ENCODE assay signal across 10 cellular contexts in genomic region chr6:2209226-2209809, GRCh38. TPM values are rescaled to one million over a fixed set of nuclear protein-coding genes. Genes with fewer than 3 reads are reported as not detected.
DNase-seq lines count a peak whose midpoint lies in the region; ATAC-seq and TF ChIP-seq lines count a peak whose summit lies in the region.
"Had no signal": no experiment of that assay in that cellular context is flagged by ENCODE, and none has a peak within 500 bp of the region (broad histone marks: within the 10 kb centered on the region; RNA-seq: fewer than 3 reads in every experiment).

No MANE protein-coding gene starts in this region.

- no peak overlapping the region for H3K4me3 ChIP-seq in upper lobe of right lung

- H3K4me1 ChIP-seq in upper lobe of right lung: no peaks in the 10 kb centered on the region

- H3K27me3 Mint-ChIP-seq in activated T-cell treated with anti-CD3 and anti-CD28 coated beads, Interleukin-2, amount 50 U/mL, for 24 hours: no peaks in the 10 kb centered on the region
- no peaks in the 10 kb centered on the region for H3K27me3 Mint-ChIP-seq in activated naive CD8-positive, alpha-beta T cell treated with anti-CD3 and anti-CD28 coated beads for 36 hours
- H3K27me3 Mint-ChIP-seq: central memory CD8-positive, alpha-beta T cell; stimulated activated naive CD8-positive, alpha-beta T cell treated with anti-CD3 and anti-CD28 coated beads, Interleukin-15, Interleukin-2, amounts not matched to agents 100 ng/mL and 50 ng/mL, for 24 hours had no signal

- no peaks in the 10 kb centered on the region for H3K27me3 ChIP-seq in upper lobe of right lung

- peak; percentile 52 for TF ChIP-seq CTCF in upper lobe of right lung (IDR thresholded peaks at IDR 0.05)

- H3K4me3 Mint-ChIP-seq in activated T-cell treated with anti-CD3 and anti-CD28 coated beads, Interleukin-2, amount 50 U/mL, for 24 hours: no peak overlapping the region
- no peak overlapping the region for H3K4me3 Mint-ChIP-seq in activated naive CD8-positive, alpha-beta T cell treated with anti-CD3 and anti-CD28 coated beads for 36 hours
- H3K4me3 Mint-ChIP-seq: central memory CD8-positive, alpha-beta T cell; stimulated activated naive CD8-positive, alpha-beta T cell treated with anti-CD3 and anti-CD28 coated beads, Interleukin-15, Interleukin-2, amounts not matched to agents 100 ng/mL and 50 ng/mL, for 24 hours had no signal

- no peaks in the 10 kb centered on the region for H3K36me3 Mint-ChIP-seq in activated T-cell treated with anti-CD3 and anti-CD28 coated beads, Interleukin-2, amount 50 U/mL, for 24 hours (ENCODE audit: low read depth)
- peaks cover 4% of the 10 kb centered on the region for H3K36me3 Mint-ChIP-seq in activated naive CD8-positive, alpha-beta T cell treated with anti-CD3 and anti-CD28 coated beads for 36 hours

- H3K27ac Mint-ChIP-seq in activated T-cell treated with anti-CD3 and anti-CD28 coated beads, Interleukin-2, amount 50 U/mL, for 24 hours: no peak overlapping the region
- no peak overlapping the region for H3K27ac Mint-ChIP-seq in activated naive CD8-positive, alpha-beta T cell treated with anti-CD3 and anti-CD28 coated beads for 36 hours
- H3K27ac Mint-ChIP-seq: stimulated activated naive CD8-positive, alpha-beta T cell treated with anti-CD3 and anti-CD28 coated beads, Interleukin-15, Interleukin-2, amounts not matched to agents 100 ng/mL and 50 ng/mL, for 24 hours had no signal

- ATAC-seq in HG02759 (IDR thresholded peaks at IDR 0.05; ENCODE audit: unreplicated experiment): peak; percentile 71
- peak; percentile 94 for ATAC-seq in upper lobe of right lung

- H3K4me1 Mint-ChIP-seq in activated T-cell treated with anti-CD3 and anti-CD28 coated beads, Interleukin-2, amount 50 U/mL, for 24 hours (ENCODE audit: low read depth): peaks cover 1% of the 10 kb centered on the region
- peaks cover 1% of the 10 kb centered on the region for H3K4me1 Mint-ChIP-seq in activated naive CD8-positive, alpha-beta T cell treated with anti-CD3 and anti-CD28 coated beads for 36 hours

- H3K9me3 ChIP-seq in upper lobe of right lung: no peaks in the 10 kb centered on the region

- H3K36me3 ChIP-seq in upper lobe of right lung: no peaks in the 10 kb centered on the region

- H3K9me3 Mint-ChIP-seq in activated T-cell treated with anti-CD3 and anti-CD28 coated beads, Interleukin-2, amount 50 U/mL, for 24 hours: no peaks in the 10 kb centered on the region
- no peaks in the 10 kb centered on the region for H3K9me3 Mint-ChIP-seq in activated naive CD8-positive, alpha-beta T cell treated with anti-CD3 and anti-CD28 coated beads for 36 hours
- H3K9me3 Mint-ChIP-seq: central memory CD8-positive, alpha-beta T cell; stimulated activated naive CD8-positive, alpha-beta T cell treated with anti-CD3 and anti-CD28 coated beads, Interleukin-15, Interleukin-2, amounts not matched to agents 100 ng/mL and 50 ng/mL, for 24 hours had no signal

- intact Hi-C loops in upper lobe of right lung (cut with DNase I): no loop called here

- H3K27ac ChIP-seq in upper lobe of right lung: no peak overlapping the region

- DNase-seq in activated T-cell treated with anti-CD3 and anti-CD28 coated beads for 24 hours (ENCODE audit: low read depth) (peak; percentile 8), NCI-H510A treated with DMSO at 0.1 percent for 48 hours (lab: John Stamatoyannopoulos, UW) (peak; percentile 40), left kidney (ENCODE audit: low read depth, low spot score) (peak; percentile 75), upper lobe of right lung (no peak), GOT3 (lab: John Stamatoyannopoulos, UW) (no peak)
- DNase-seq in activated T-cell treated with anti-CD3 and anti-CD28 coated beads, Interleukin-2, amount 50 U/mL, for 24 hours: no peak
- peak; percentile 24 for DNase-seq in activated naive CD8-positive, alpha-beta T cell treated with anti-CD3 and anti-CD28 coated beads for 36 hours

RNA-seq across cellular contexts. Expression of gene GMDS, which starts 36.1 kb away (rescaled TPM):
- 10 to 100 TPM; 34.7 to 38.5 TPM for total RNA-seq in activated naive CD8-positive, alpha-beta T cell treated with anti-CD3 and anti-CD28 coated beads for 36 hours
- total RNA-seq in upper lobe of right lung: 12.2 TPM

Comparison
In these comparisons a context has a peak if more than half of its experiments do, and no peak if none do; other contexts are left out.
1. DNase-seq: peak in activated T-cell treated with anti-CD3 and anti-CD28 coated beads for 24 hours (single experiment), NCI-H510A treated with DMSO at 0.1 percent for 48 hours (single experiment), activated naive CD8-positive, alpha-beta T cell treated with anti-CD3 and anti-CD28 coated beads for 36 hours (single experiment) and left kidney (single experiment); none in activated T-cell treated with anti-CD3 and anti-CD28 coated beads, Interleukin-2, amount 50 U/mL, for 24 hours (single experiment), upper lobe of right lung (single experiment) and GOT3 (single experiment).